Comparison of ENCODE assay signal across 12 cellular contexts in the genomic region with DNA sequence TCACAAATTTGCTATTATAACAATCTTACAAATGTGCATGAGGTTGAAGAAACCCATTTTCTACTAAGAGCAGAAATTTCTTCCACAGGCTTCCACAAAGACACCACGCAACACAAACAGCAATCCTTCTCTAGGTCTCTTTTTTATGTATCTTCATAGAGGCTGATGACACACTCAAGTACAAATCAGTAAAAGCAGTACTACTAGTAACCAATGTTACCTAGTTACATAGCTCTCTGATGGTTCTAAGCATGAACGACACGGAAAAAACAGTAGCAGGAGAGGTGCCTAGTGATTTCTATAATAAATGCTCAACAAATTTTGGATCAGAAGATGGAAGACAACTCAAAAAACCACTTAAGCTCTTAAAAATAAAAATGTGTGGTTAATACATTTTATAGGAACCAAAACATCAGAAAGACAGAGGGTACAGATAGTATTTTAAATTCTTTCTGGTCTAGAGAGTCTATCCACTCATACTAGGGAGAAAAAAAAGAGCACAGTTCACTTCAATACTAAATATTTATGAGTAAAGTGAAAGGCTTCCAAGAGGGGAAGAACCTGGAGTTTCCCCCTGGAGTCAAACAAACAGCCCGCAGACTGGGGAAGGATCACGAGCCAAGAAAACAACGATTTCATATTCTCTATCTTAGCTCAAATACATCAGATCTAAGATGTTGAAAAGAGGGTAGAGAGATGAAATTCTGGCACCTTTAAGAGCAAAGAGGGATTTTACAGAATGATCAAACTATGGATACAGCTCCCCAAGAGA. TPM values are rescaled to one million over a fixed set of nuclear protein-coding genes. Genes with fewer than 3 reads are reported as not detected.
DNase-seq lines count a peak whose midpoint lies in the region; ATAC-seq, FAIRE-seq and TF ChIP-seq lines count a peak whose summit lies in the region.
"Had no signal": no experiment of that assay in that cellular context is flagged by ENCODE, and none has a peak within 500 bp of the region (broad histone marks: within the 10 kb centered on the region; RNA-seq: fewer than 3 reads in every experiment).

No MANE protein-coding gene starts in this region.

- peak overlapping the region; percentile 9 for H3K4me3 ChIP-seq in skeletal muscle cell (ENCODE audit: low read depth, low read length)
- H3K4me3 ChIP-seq: right atrium auricular region had no signal

- H3K4me1 Mint-ChIP-seq in HFFc6 (ENCODE audit: low read depth), result peaks cover 48% of the 10 kb centered on the region
- H3K4me1 Mint-ChIP-seq in activated T-helper 17 cell treated with anti-CD3 and anti-CD28 coated beads, Interleukin-2, amount 50 U/mL, for 72 hours, result peaks cover 68% of the 10 kb centered on the region

- no peak for FAIRE-seq in GM12892 (lab: Jason Lieb, UNC)

- H3K27me3 Mint-ChIP-seq in HFFc6 (ENCODE audit: insufficient read depth), result no peaks in the 10 kb centered on the region
- no peaks in the 10 kb centered on the region for H3K27me3 Mint-ChIP-seq in activated T-helper 17 cell treated with anti-CD3 and anti-CD28 coated beads, Interleukin-2, amount 50 U/mL, for 72 hours

- TF ChIP-seq POLR2A in GM12892 (IDR thresholded peaks at IDR 0.05; ENCODE audit: low read depth, low read length), result no peak

- TF ChIP-seq CTCF in HFFc6 (IDR thresholded peaks at IDR 0.05) (no peak), GM13976 (IDR thresholded peaks at IDR 0.05; ENCODE audit: borderline replicate concordance, control extremely low read depth, extremely low read depth, insufficient read depth, missing control alignments) (no peak)

- H3K36me3 Mint-ChIP-seq in HFFc6 (ENCODE audit: low read depth), result peaks cover 23% of the 10 kb centered on the region
- peaks cover 78% of the 10 kb centered on the region for H3K36me3 Mint-ChIP-seq in activated T-helper 17 cell treated with anti-CD3 and anti-CD28 coated beads, Interleukin-2, amount 50 U/mL, for 72 hours (ENCODE audit: low read depth)

- H3K27ac Mint-ChIP-seq in HFFc6, result peak overlapping the region; percentile 66
- peak overlapping the region; percentile 96 for H3K27ac Mint-ChIP-seq in activated T-helper 17 cell treated with anti-CD3 and anti-CD28 coated beads, Interleukin-2, amount 50 U/mL, for 72 hours

- in situ Hi-C loops in GM13976 (cut with MboI; ENCODE audit: low sequenced_read_pairs, unreplicated experiment), result no loop called here

- H3K4me3 Mint-ChIP-seq in HFFc6, result no peak overlapping the region
- peak overlapping the region; percentile 78 for H3K4me3 Mint-ChIP-seq in activated T-helper 17 cell treated with anti-CD3 and anti-CD28 coated beads, Interleukin-2, amount 50 U/mL, for 72 hours

- peak; percentile 34 for ATAC-seq in activated T-helper 17 cell treated with anti-CD3 and anti-CD28 coated beads, Interleukin-2, amount 50 U/mL, for 72 hours (replicated peaks)

- no peak for DNase-seq in HFFc6
- DNase-seq in fibroblast of peridontal ligament (ENCODE audit: extremely low read depth), result peak; percentile 61
- DNase-seq in skeletal muscle cell (ENCODE audit: low read depth), result no peak
- DNase-seq in GM12892 (ENCODE audit: insufficient read length), result no peak
- no peak for DNase-seq in GM13976 (ENCODE audit: low spot score)
- no peak for DNase-seq in stimulated activated CD8-positive, alpha-beta memory T cell treated with anti-CD3 and anti-CD28 coated beads, Interleukin-4, amount 100 ng/mL, for 48 hours
- DNase-seq in GM19240 (ENCODE audit: insufficient read length, low spot score), result no peak
- DNase-seq: activated gamma-delta T cell treated with Interleukin-2 at 50 U/mL for 16 hours, NCI-H1694 treated with DMSO at 0.1 percent for 48 hours, T-helper 9 cell had no signal

- H3K9me3 Mint-ChIP-seq in HFFc6, result no peaks in the 10 kb centered on the region
- H3K9me3 Mint-ChIP-seq in activated T-helper 17 cell treated with anti-CD3 and anti-CD28 coated beads, Interleukin-2, amount 50 U/mL, for 72 hours, result no peaks in the 10 kb centered on the region

RNA-seq across cellular contexts. Expression of gene SMG6, which starts 40.2 kb away (rescaled TPM):
- 10 to 100 TPM; 29.5 to 37.4 (median 31.8) TPM for total RNA-seq in HFFc6 (2021; fragmentation: NEBNext Ultra II Directional; extraction: Animal tissue kit (Norgen Biotek cat#: 25700))
- total RNA-seq in activated T-helper 17 cell treated with anti-CD3 and anti-CD28 coated beads, Interleukin-2, amount 50 U/mL, for 72 hours, result 10 to 100 TPM; 39.0 to 52.8 TPM
- polyA plus RNA-seq in GM12892 (2012; ENCODE audit: missing spikeins), result 20.9 TPM

RNA-seq across cellular contexts. Expression of gene SRR, which starts 40.4 kb away (rescaled TPM):
- 10 to 100 TPM; 18.5 to 29.7 (median 21.8) TPM for total RNA-seq in HFFc6 (2021; fragmentation: NEBNext Ultra II Directional; extraction: Animal tissue kit (Norgen Biotek cat#: 25700))
- total RNA-seq in activated T-helper 17 cell treated with anti-CD3 and anti-CD28 coated beads, Interleukin-2, amount 50 U/mL, for 72 hours, result 10 to 100 TPM; 11.8 to 19.1 TPM
- polyA plus RNA-seq in GM12892 (2012; ENCODE audit: missing spikeins), result 11.1 TPM
